Comparison of ENCODE assay signal across 21 cellular contexts in the genomic region with DNA sequence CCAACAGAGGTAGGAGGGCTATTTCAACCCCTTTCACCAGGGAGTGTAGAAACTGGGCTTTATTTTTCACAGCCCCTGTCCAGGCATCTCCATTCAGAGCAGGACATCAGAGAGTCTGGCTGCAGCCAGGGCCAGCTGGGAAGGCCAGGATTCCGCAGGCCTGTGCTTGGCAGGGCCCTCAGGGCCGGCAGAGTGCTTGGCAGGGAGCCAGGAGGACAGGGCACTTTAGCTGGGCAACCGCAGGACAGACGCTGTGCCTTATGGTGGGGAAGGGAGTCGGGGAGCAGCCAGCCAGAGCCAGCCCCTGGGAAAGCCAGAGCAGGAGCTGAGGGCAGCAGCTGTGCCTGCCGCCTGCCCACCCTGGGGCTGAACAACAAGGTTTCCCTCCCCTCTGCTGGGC. TPM values are rescaled to one million over a fixed set of nuclear protein-coding genes. Genes with fewer than 3 reads are reported as not detected.
A peak's percentile ranks its signal among the peaks of the same experiment; 100 is the strongest.
DNase-seq lines count a peak whose midpoint lies in the region; ATAC-seq and TF ChIP-seq lines count a peak whose summit lies in the region.
"Had no signal": no experiment of that assay in that cellular context is flagged by ENCODE, and none has a peak within 500 bp of the region (broad histone marks: within the 10 kb centered on the region; RNA-seq: fewer than 3 reads in every experiment).

No MANE protein-coding gene starts in this region.

- TF ChIP-seq CTCF in stomach (IDR thresholded peaks at IDR 0.05), result no peak
- TF ChIP-seq CTCF in GM20000 (IDR thresholded peaks at IDR 0.05; ENCODE audit: extremely low read depth, missing control alignments), result no peak
- no peak for TF ChIP-seq CTCF in tibial nerve (IDR thresholded peaks at IDR 0.05)

- no peak for TF ChIP-seq POLR2A in stomach (IDR thresholded peaks at IDR 0.05)
- no peak for TF ChIP-seq POLR2A in tibial nerve (IDR thresholded peaks at IDR 0.05)

- ATAC-seq in left lobe of liver, result peak; percentile 88
- ATAC-seq: HCT116 had no signal

- H3K36me3 ChIP-seq in stomach (no peaks in the 10 kb centered on the region), tibial nerve (no peaks in the 10 kb centered on the region)

- WGBS in stomach, 5 donors, result 17 to 56% (median 37%) methylated on average over 4 to 6 of the region's 6 CpGs
- WGBS in tibial nerve, 2 donors, result 26 to 31% methylated on average over 6 of the region's 6 CpGs

- H3K9me3 ChIP-seq in stomach (no peaks in the 10 kb centered on the region), tibial nerve (peaks cover 0 to 9% (median 0%) of the 10 kb centered on the region in 4 donors)

- DNase-seq in NCI-H1417 (lab: John Stamatoyannopoulos, UW) (peak in 2 of 3 experiments; percentile 0 to 15), NCI-H1417 treated with DMSO at 0.1 percent for 48 hours (lab: John Stamatoyannopoulos, UW) (no peak), caudate nucleus (lab: John Stamatoyannopoulos, UW) (peak in 46 of 61 donors; percentile 1 to 81 (median 25)), left lobe of liver (ENCODE audit: low spot score) (peak; percentile 61), stomach (peak; percentile 30), GM20000 (ENCODE audit: low spot score) (no peak), GDM1 (lab: John Stamatoyannopoulos, UW) (no peak), tibial nerve (ENCODE audit: low spot score in 2 of 2) (no peak)
- DNase-seq: activated CD8-positive, alpha-beta memory T cell treated with anti-CD3 and anti-CD28 coated beads, Interleukin-2, amount 50 U/mL, for 4 hours; activated naive CD4-positive, alpha-beta T cell treated with anti-CD3 and anti-CD28 coated beads for 36 hours; CD4-positive, CD25-positive, alpha-beta regulatory T cell; effector memory CD4-positive, alpha-beta T cell; EL; mammary epithelial cell; NCI-H1092; NCI-H2171 had no signal

- H3K27ac ChIP-seq in caudate nucleus (ENCODE audit: low read depth, low read length) (no peak overlapping the region), stomach (no peak overlapping the region), tibial nerve (no peak overlapping the region)

- H3K27me3 ChIP-seq in stomach (peaks cover 0 to 13% (median 0%) of the 10 kb centered on the region in 3 donors), tibial nerve (no peaks in the 10 kb centered on the region)

- intact Hi-C loops in stomach (cut with DNase I; ENCODE audit: low total_unique reads), result no loop called here

- TF ChIP-seq EP300 in stomach (IDR thresholded peaks at IDR 0.05) (no peak), tibial nerve (IDR thresholded peaks at IDR 0.05) (no peak)

- no peak overlapping the region for H3K4me3 ChIP-seq in stomach
- H3K4me3 ChIP-seq in tibial nerve, result no peak overlapping the region

- H3K4me1 ChIP-seq in stomach (no peaks in the 10 kb centered on the region), tibial nerve (no peaks in the 10 kb centered on the region)

RNA-seq across cellular contexts. Expression of a gene that starts 34.5 kb away (rescaled TPM):
- total RNA-seq in left lobe of liver (not detected), stomach (not detected), tibial nerve (not detected)
- not detected for polyA plus RNA-seq in stomach
- total RNA-seq: A172; activated naive CD4-positive, alpha-beta T cell treated with anti-CD3 and anti-CD28 coated beads for 36 hours; CD4-positive, CD25-positive, alpha-beta regulatory T cell; mammary epithelial cell; skeletal muscle tissue; ureter had no signal
- polyA plus RNA-seq: CD4-positive, CD25-positive, alpha-beta regulatory T cell; mammary epithelial cell; neural cell had no signal

RNA-seq across cellular contexts. Expression of a gene that starts 47.9 kb away (rescaled TPM):
- total RNA-seq in left lobe of liver, result not detected
- not detected for total RNA-seq in stomach
- not detected for polyA plus RNA-seq in stomach
- total RNA-seq in tibial nerve, result not detected
- total RNA-seq: A172; activated naive CD4-positive, alpha-beta T cell treated with anti-CD3 and anti-CD28 coated beads for 36 hours; CD4-positive, CD25-positive, alpha-beta regulatory T cell; mammary epithelial cell; skeletal muscle tissue; ureter had no signal
- polyA plus RNA-seq: CD4-positive, CD25-positive, alpha-beta regulatory T cell; mammary epithelial cell; neural cell had no signal

Comparison
In these comparisons a context has a peak if more than half of its experiments do, and no peak if none do; other contexts are left out.
1. DNase-seq: peak in NCI-H1417 (2 of 3), caudate nucleus (46 of 61), left lobe of liver (single experiment) and stomach (single experiment); none in NCI-H1417 treated with DMSO at 0.1 percent for 48 hours (single experiment), GM20000 (single experiment), GDM1 (single experiment) and tibial nerve (0 of 2).